Comparison of ENCODE assay signal across 30 cellular contexts in the genomic region with DNA sequence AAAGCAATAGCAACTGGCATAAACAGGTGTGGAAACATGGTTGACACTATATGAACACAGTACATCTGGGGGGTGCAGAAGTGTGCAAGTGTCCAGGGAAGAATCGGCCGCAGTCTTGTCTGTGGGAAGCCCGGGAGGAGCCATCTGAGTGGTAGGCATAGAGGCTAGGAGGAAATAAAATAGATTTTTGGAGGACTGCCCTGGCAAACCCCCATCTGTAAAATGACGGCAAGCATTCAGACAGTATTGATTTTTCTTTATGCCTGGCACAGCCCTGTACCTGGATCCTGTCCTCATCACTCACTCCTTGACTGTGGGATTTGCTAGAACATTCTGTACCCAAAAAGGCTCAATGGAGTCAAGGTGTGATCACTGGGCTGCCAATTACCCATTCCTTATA. TPM values are rescaled to one million over a fixed set of nuclear protein-coding genes. Genes with fewer than 3 reads are reported as not detected.
A peak's percentile ranks its signal among the peaks of the same experiment; 100 is the strongest.
DNase-seq lines count a peak whose midpoint lies in the region; ATAC-seq and TF ChIP-seq lines count a peak whose summit lies in the region.
"Had no signal": no experiment of that assay in that cellular context is flagged by ENCODE, and none has a peak within 500 bp of the region (broad histone marks: within the 10 kb centered on the region; RNA-seq: fewer than 3 reads in every experiment).

No MANE protein-coding gene starts in this region.

- H3K4me3 ChIP-seq in gastrocnemius medialis, result no peak overlapping the region
- H3K4me3 ChIP-seq: spleen, tibial nerve had no signal

- no peak for TF ChIP-seq POLR2A in gastrocnemius medialis (IDR thresholded peaks at IDR 0.05)

- peak overlapping the region in 3 of 4 donors; percentile 76 to 79 (median 77) for H3K27ac ChIP-seq in gastrocnemius medialis
- H3K27ac ChIP-seq: spleen, tibial nerve had no signal

- ATAC-seq in esophagus mucosa (peak; percentile 41), gastrocnemius medialis (no peak), HG02885 (IDR thresholded peaks at IDR 0.05; ENCODE audit: poor library complexity, unreplicated experiment) (no peak), GM21447 (IDR thresholded peaks at IDR 0.05; ENCODE audit: unreplicated experiment) (no peak)
- ATAC-seq in stimulated activated naive CD8-positive, alpha-beta T cell treated with anti-CD3 and anti-CD28 coated beads, Interleukin-15, amount 100 ng/mL, for 72 hours, result no peak
- ATAC-seq: activated naive CD4-positive, alpha-beta T cell treated with anti-CD3 and anti-CD28 coated beads, Interleukin-2, amount 50 U/mL, for 72 hours; CD8-positive, alpha-beta T cell; stimulated activated memory B cell treated with anti-CD40 and anti-IgM and Interleukin-4, amounts not matched to agents 10 μg/mL and 1 μg/mL and 100 μg/mL, for 72 hours; WTC11 had no signal

- H3K36me3 ChIP-seq in gastrocnemius medialis, result no peaks in the 10 kb centered on the region
- H3K36me3 ChIP-seq: spleen, tibial nerve had no signal

- H3K27me3 Mint-ChIP-seq in stimulated activated naive CD8-positive, alpha-beta T cell treated with anti-CD3 and anti-CD28 coated beads, Interleukin-15, amount 100 ng/mL, for 72 hours, result peaks cover 21% of the 10 kb centered on the region

- H3K4me1 Mint-ChIP-seq in stimulated activated naive CD8-positive, alpha-beta T cell treated with anti-CD3 and anti-CD28 coated beads, Interleukin-15, amount 100 ng/mL, for 72 hours, result no peaks in the 10 kb centered on the region
- H3K4me1 Mint-ChIP-seq: memory B cell; naive B cell; stimulated activated memory B cell treated with anti-CD40 and anti-IgM and Interleukin-4, amounts not matched to agents 10 μg/mL and 1 μg/mL and 100 μg/mL, for 72 hours had no signal

- TF ChIP-seq CTCF in gastrocnemius medialis (IDR thresholded peaks at IDR 0.05 in 4 of 5, conservative IDR thresholded peaks at IDR 0.05 in 1 of 5), result no peak

- no peak overlapping the region for H3K4me3 Mint-ChIP-seq in stimulated activated naive CD8-positive, alpha-beta T cell treated with anti-CD3 and anti-CD28 coated beads, Interleukin-15, amount 100 ng/mL, for 72 hours
- H3K4me3 Mint-ChIP-seq: CD8-positive, alpha-beta T cell; dendritic cell treated with granulocyte-macrophage colony-stimulating factor and Interleukin-4, amounts not matched to agents 40 ng/mL and 50 ng/mL, for 4 days; memory B cell; naive B cell; stimulated activated memory B cell treated with anti-CD40 and anti-IgM and Interleukin-4, amounts not matched to agents 10 μg/mL and 1 μg/mL and 100 μg/mL, for 72 hours; WTC11 had no signal

- peak; percentile 11 for DNase-seq in NCI-H2029 treated with DMSO at 0.1 percent for 48 hours (lab: John Stamatoyannopoulos, UW)
- DNase-seq in NCI-H2029 (lab: John Stamatoyannopoulos, UW), result no peak
- peak; percentile 3 for DNase-seq in DMS153 treated with DMSO at 0.1 percent for 48 hours (lab: John Stamatoyannopoulos, UW; ENCODE audit: unreplicated experiment)
- DNase-seq in gastrocnemius medialis, result no peak
- DNase-seq in stimulated activated naive CD8-positive, alpha-beta T cell treated with anti-CD3 and anti-CD28 coated beads, Interleukin-15, amount 100 ng/mL, for 72 hours, result no peak
- DNase-seq: activated CD4-positive, alpha-beta T cell treated with anti-CD3 and anti-CD28 coated beads, Interleukin-2, amount 50 U/mL, for 4 hours; activated CD8-positive, alpha-beta memory T cell treated with anti-CD3 and anti-CD28 coated beads, Interleukin-2, amount 50 U/mL, for 48 hours; AML-193; anterior cingulate cortex; caudate nucleus; CD8-positive, alpha-beta T cell; GDM1; KBM-7; naive B cell; NCI-H748 treated with DMSO at 0.1 percent for 48 hours; nucleus accumbens; spleen; stimulated activated CD4-positive, alpha-beta T cell treated with anti-CD3 and anti-CD28 coated beads, Interleukin-4, amount 100 ng/mL, for 1 hour; T1000 had no signal

- no peaks in the 10 kb centered on the region for H3K9me3 ChIP-seq in gastrocnemius medialis
- H3K9me3 ChIP-seq: spleen, tibial nerve had no signal

- no peaks in the 10 kb centered on the region for H3K27me3 ChIP-seq in gastrocnemius medialis
- H3K27me3 ChIP-seq: tibial nerve had no signal

- in situ Hi-C loops in gastrocnemius medialis (cut with MboI; ENCODE audit: low sequenced_read_pairs in 4 of 4), result no loop called here

- no peaks in the 10 kb centered on the region for H3K9me3 Mint-ChIP-seq in stimulated activated naive CD8-positive, alpha-beta T cell treated with anti-CD3 and anti-CD28 coated beads, Interleukin-15, amount 100 ng/mL, for 72 hours
- H3K9me3 Mint-ChIP-seq: activated naive CD4-positive, alpha-beta T cell treated with anti-CD3 and anti-CD28 coated beads, Interleukin-2, amount 50 U/mL, for 72 hours; activated T-helper 2 cell treated with anti-CD3 and anti-CD28 coated beads, Interferon-gamma antibody, Interleukin-2, Interleukin-4, amounts not matched to agents 10 μg/mL and 5 μg/mL and 100 μg/mL, durations not matched to agents 14 hours and 24 hours and 36 hours; CD8-positive, alpha-beta T cell; dendritic cell treated with granulocyte-macrophage colony-stimulating factor and Interleukin-4, amounts not matched to agents 40 ng/mL and 50 ng/mL, for 4 days; memory B cell; stimulated activated memory B cell treated with anti-CD40 and anti-IgM and Interleukin-4, amounts not matched to agents 10 μg/mL and 1 μg/mL and 100 μg/mL, for 72 hours; WTC11 had no signal

- intact Hi-C loops in gastrocnemius medialis (cut with DNase I; ENCODE audit: low total_unique reads), result no loop called here

- no peak overlapping the region for H3K27ac Mint-ChIP-seq in stimulated activated naive CD8-positive, alpha-beta T cell treated with anti-CD3 and anti-CD28 coated beads, Interleukin-15, amount 100 ng/mL, for 72 hours
- H3K27ac Mint-ChIP-seq: activated naive CD4-positive, alpha-beta T cell treated with anti-CD3 and anti-CD28 coated beads, Interleukin-2, amount 50 U/mL, for 72 hours; activated T-helper 2 cell treated with anti-CD3 and anti-CD28 coated beads, Interferon-gamma antibody, Interleukin-2, Interleukin-4, amounts not matched to agents 10 μg/mL and 5 μg/mL and 100 μg/mL, durations not matched to agents 14 hours and 24 hours and 36 hours; CD8-positive, alpha-beta T cell; dendritic cell treated with granulocyte-macrophage colony-stimulating factor and Interleukin-4, amounts not matched to agents 40 ng/mL and 50 ng/mL, for 4 days; memory B cell; naive B cell; stimulated activated memory B cell treated with anti-CD40 and anti-IgM and Interleukin-4, amounts not matched to agents 10 μg/mL and 1 μg/mL and 100 μg/mL, for 72 hours; WTC11 had no signal

- peaks cover 45 to 53% of the 10 kb centered on the region in 2 donors for H3K4me1 ChIP-seq in gastrocnemius medialis

RNA-seq across cellular contexts. Expression of a gene that starts 31.3 kb away (rescaled TPM):
- total RNA-seq in esophagus mucosa, result 121 TPM
- total RNA-seq in gastrocnemius medialis, result 1 to 10 TPM in 1 of 4 donors, under 1 TPM in 3; 0.35 to 3.1 (median 0.60) TPM
- total RNA-seq: activated naive CD4-positive, alpha-beta T cell treated with anti-CD3 and anti-CD28 coated beads, Interleukin-2, amount 50 U/mL, for 72 hours; activated T-helper 2 cell treated with anti-CD3 and anti-CD28 coated beads, Interferon-gamma antibody, Interleukin-2, Interleukin-4, amounts not matched to agents 10 μg/mL and 5 μg/mL and 100 μg/mL, durations not matched to agents 14 hours and 24 hours and 36 hours; CD8-positive, alpha-beta T cell; OCI-LY7 had no signal

Comparison
In these comparisons a context has a peak if more than half of its experiments do, and no peak if none do; other contexts are left out.
1. DNase-seq: peak in NCI-H2029 treated with DMSO at 0.1 percent for 48 hours (single experiment) and DMS153 treated with DMSO at 0.1 percent for 48 hours (single experiment); none in NCI-H2029 (single experiment), gastrocnemius medialis (0 of 2) and stimulated activated naive CD8-positive, alpha-beta T cell treated with anti-CD3 and anti-CD28 coated beads, Interleukin-15, amount 100 ng/mL, for 72 hours (0 of 2).
2. RNA of a gene that starts 31.3 kb away (total RNA-seq): 121 TPM in esophagus mucosa (single experiment); 0.35 to 3.1 TPM in gastrocnemius medialis; every median in the first group is over 10 times any median in the second.